ENCODE assay signal across 9 cellular contexts in the genomic region with DNA sequence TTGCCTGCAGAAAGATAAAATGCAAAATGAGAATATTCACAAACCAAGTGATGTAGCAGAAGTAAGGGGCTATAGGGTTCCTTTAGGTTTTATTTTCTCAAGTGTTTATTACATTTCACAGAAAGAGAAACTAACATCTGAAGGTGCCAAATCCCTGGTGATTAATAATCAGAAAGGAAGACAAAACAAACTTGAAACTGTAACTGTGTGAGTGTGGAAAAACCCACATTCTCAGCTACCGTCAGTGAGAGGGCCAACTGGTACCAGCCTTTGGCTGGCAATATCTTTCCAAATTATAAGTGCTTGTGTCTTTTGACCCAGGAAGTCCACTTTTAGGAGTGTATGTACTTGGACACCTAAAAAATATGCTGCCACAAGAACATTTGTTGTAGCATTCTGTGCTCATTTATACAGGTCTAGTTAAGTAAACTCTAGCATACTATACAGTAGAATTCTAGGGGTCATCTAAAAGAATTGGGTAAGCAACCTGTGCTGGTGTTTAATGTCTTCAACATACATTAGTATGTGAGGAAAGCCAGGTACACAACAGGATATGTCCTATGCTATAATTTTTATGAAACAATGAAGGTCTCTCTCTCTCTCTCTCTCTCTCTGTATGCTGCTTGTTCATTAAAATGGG. TPM values are rescaled to one million over a fixed set of nuclear protein-coding genes. Genes with fewer than 3 reads are reported as not detected.
DNase-seq lines count a peak whose midpoint lies in the region; ATAC-seq, FAIRE-seq and TF ChIP-seq lines count a peak whose summit lies in the region.
"Had no signal": no experiment of that assay in that cellular context is flagged by ENCODE, and none has a peak within 500 bp of the region (broad histone marks: within the 10 kb centered on the region; RNA-seq: fewer than 3 reads in every experiment).

No MANE protein-coding gene starts in this region.

- no TSS peak for BruUV-seq in GM12878 (replicated peaks; lab: Mats Ljungman, UMichigan)

- SMC1A ChIA-PET in GM12878 (lab: Charles Lee; ENCODE audit: uncharacterized antibody, unreplicated experiment), result interaction anchor here (0.8 to 9.7 kb wide), 7 partner anchors 8 to 93 kb away, joined by 3 to 83 read pairs (median 14); no protein-coding TSS in a partner anchor

- DNase-seq in GM12878 (ENCODE audit: low read depth, low spot score) (peak; percentile 65), KBM-7 (no peak), mesenteric fat pad (ENCODE audit: low spot score) (no peak), HT-29 (ENCODE audit: low spot score) (no peak)
- DNase-seq: effector CD4-positive, alpha-beta T cell had no signal

- peak overlapping the region; percentile 30; the same call in 1 of the 2 replicates for H3K4me3 ChIP-seq in GM12878

- H3K36me3 ChIP-seq in GM12878 (ENCODE audit: control insufficient read depth in 2 of 2, insufficient read depth in 2 of 2, low read length in 1 of 2), result no peaks in the 10 kb centered on the region

- POLR2A ChIA-PET in GM12878 (lab: Charles Lee), result interaction anchor here (0.7 to 2.9 kb wide), 6 partner anchors 10 to 455 kb away, joined by 3 to 28 read pairs (median 4); no protein-coding TSS in a partner anchor

- in situ Hi-C loops in GM12878 (cut with MboI), result no loop called here
- in situ Hi-C loops in KBM-7 (cut with MboI; ENCODE audit: low pct_unique_long_range_greater_than_20kb, low sequenced_read_pairs), result no loop called here

- H2AFZ ChIP-seq in GM12878 (ENCODE audit: control insufficient read depth, low read depth, low read length), result no peak overlapping the region

- H3K27ac ChIP-seq in GM12878 (ENCODE audit: control insufficient read depth, insufficient read depth), result peak overlapping the region; percentile 48; the same call in 1 of the 2 replicates

- H3K27me3 ChIP-seq in GM12878 (replicated peaks in 1 of 2; ENCODE audit: control insufficient read depth in 2 of 2, insufficient read depth in 2 of 2, low read length in 1 of 2), result peaks cover 0 to 3% of the 10 kb centered on the region in 2 experiments; a peak in 1 of 4 replicates

- no peaks in the 10 kb centered on the region for H3K79me2 ChIP-seq in GM12878 (ENCODE audit: control insufficient read depth, insufficient read depth, low read length)

- no peaks in the 10 kb centered on the region for H3K9me3 ChIP-seq in GM12878 (replicated peaks; ENCODE audit: control insufficient read depth, insufficient read depth, low read length)

- no peak for TF ChIP-seq POLR2A in GM12878 (IDR thresholded peaks at IDR 0.05; ENCODE audit: low read depth, low read length)

- H3K9ac ChIP-seq in GM12878 (ENCODE audit: control insufficient read depth, insufficient read depth, low read length), result no peak overlapping the region

- intact Hi-C loops in GM12878 (cut with micrococcal nuclease; ENCODE audit: unreplicated experiment), result loop anchor here (10.0 kb wide), 3 partner anchors 117 to 767 kb away; a partner anchor contains a TSS

- peak overlapping the region; percentile 54 for H3K4me2 ChIP-seq in GM12878 (ENCODE audit: control insufficient read depth, insufficient read depth)

- 5% methylated on average over 1 of the region's 1 CpG for WGBS in GM12878 (ENCODE audit: insufficient coverage, insufficient replicate concordance, low lambda C conversion rate, missing lambda C conversion rate)

- H3K4me1 ChIP-seq in GM12878 (ENCODE audit: control insufficient read depth, insufficient read depth, low read length), result peaks cover 36% of the 10 kb centered on the region

- no peak for FAIRE-seq in GM12878 (lab: Jason Lieb, UNC)
- FAIRE-seq: HepG2 had no signal

- no peak for TF ChIP-seq CTCF in GM12878 (IDR thresholded peaks at IDR 0.05 in 2 of 3, conservative IDR thresholded peaks at IDR 0.05 in 1 of 3; ENCODE audit: control insufficient read depth in 2 of 3, extremely low read depth in 1 of 3, insufficient read depth in 1 of 3, low read depth in 3 of 3, low read length in 3 of 3)

- peak; percentile 70 to 74; a peak in 2 of 4 replicates for TF ChIP-seq EP300 in GM12878 (IDR thresholded peaks at IDR 0.05; ENCODE audit: borderline replicate concordance in 1 of 2, control insufficient read depth in 1 of 2, low read depth in 2 of 2, low read length in 2 of 2)

- H4K20me1 ChIP-seq in GM12878 (ENCODE audit: control insufficient read depth, insufficient read depth), result no peaks in the 10 kb centered on the region

- ATAC-seq in GM18868 (IDR thresholded peaks at IDR 0.05; ENCODE audit: unreplicated experiment) (peak; percentile 92), GM21529 (IDR thresholded peaks at IDR 0.05; ENCODE audit: unreplicated experiment) (peak; percentile 82), HG03354 (IDR thresholded peaks at IDR 0.05; ENCODE audit: poor library complexity, severe bottlenecking, unreplicated experiment) (peak; percentile 77), GM12878 (peak; percentile 90)
- ATAC-seq: HepG2 had no signal

- RAD21 ChIA-PET in GM12878 (lab: Charles Lee; ENCODE audit: unreplicated experiment), result interaction anchor here (0.7 to 2.9 kb wide), 9 partner anchors 8 to 119 kb away, joined by 3 to 20 read pairs (median 4); no protein-coding TSS in a partner anchor

- CTCF ChIA-PET in GM12878 (lab: Yijun Ruan, JAX), result interaction anchor here (1.0 to 4.7 kb wide), 6 partner anchors 9 to 111 kb away, joined by 3 to 34 read pairs (median 4); no protein-coding TSS in a partner anchor

- no peak for TF ChIP-seq RAD21 in GM12878 (IDR thresholded peaks at IDR 0.05; ENCODE audit: insufficient read depth, low read depth, low read length)

TF ChIP-seq in GM12878, 131 proteins besides CTCF, POLR2A, EP300 and RAD21 (continues in another document):
- no peak for TF ChIP-seq EZH2 (IDR thresholded peaks at IDR 0.05; ENCODE audit: borderline replicate concordance, control insufficient read depth, low read depth, low read length)
- TF ChIP-seq SRF (IDR thresholded peaks at IDR 0.05; ENCODE audit: low read depth in 2 of 2, low read length in 2 of 2), result no peak
- TF ChIP-seq BRCA1 (IDR thresholded peaks at IDR 0.05; ENCODE audit: low read depth, low read length), result no peak
- TF ChIP-seq MEF2B (IDR thresholded peaks at IDR 0.05; ENCODE audit: partially characterized antibody, poor library complexity, severe bottlenecking), result peak; percentile 82
- TF ChIP-seq FOXM1 (IDR thresholded peaks at IDR 0.05; ENCODE audit: low read depth, low read length), result peak; percentile 46; the same call in 1 of the 2 replicates
- no peak for TF ChIP-seq PAX5 (IDR thresholded peaks at IDR 0.05; ENCODE audit: borderline replicate concordance, low read depth, low read length)
- no peak for TF ChIP-seq MYB (IDR thresholded peaks at IDR 0.05; ENCODE audit: borderline replicate concordance, low read depth, low read length)
- TF ChIP-seq, protein P1, sequence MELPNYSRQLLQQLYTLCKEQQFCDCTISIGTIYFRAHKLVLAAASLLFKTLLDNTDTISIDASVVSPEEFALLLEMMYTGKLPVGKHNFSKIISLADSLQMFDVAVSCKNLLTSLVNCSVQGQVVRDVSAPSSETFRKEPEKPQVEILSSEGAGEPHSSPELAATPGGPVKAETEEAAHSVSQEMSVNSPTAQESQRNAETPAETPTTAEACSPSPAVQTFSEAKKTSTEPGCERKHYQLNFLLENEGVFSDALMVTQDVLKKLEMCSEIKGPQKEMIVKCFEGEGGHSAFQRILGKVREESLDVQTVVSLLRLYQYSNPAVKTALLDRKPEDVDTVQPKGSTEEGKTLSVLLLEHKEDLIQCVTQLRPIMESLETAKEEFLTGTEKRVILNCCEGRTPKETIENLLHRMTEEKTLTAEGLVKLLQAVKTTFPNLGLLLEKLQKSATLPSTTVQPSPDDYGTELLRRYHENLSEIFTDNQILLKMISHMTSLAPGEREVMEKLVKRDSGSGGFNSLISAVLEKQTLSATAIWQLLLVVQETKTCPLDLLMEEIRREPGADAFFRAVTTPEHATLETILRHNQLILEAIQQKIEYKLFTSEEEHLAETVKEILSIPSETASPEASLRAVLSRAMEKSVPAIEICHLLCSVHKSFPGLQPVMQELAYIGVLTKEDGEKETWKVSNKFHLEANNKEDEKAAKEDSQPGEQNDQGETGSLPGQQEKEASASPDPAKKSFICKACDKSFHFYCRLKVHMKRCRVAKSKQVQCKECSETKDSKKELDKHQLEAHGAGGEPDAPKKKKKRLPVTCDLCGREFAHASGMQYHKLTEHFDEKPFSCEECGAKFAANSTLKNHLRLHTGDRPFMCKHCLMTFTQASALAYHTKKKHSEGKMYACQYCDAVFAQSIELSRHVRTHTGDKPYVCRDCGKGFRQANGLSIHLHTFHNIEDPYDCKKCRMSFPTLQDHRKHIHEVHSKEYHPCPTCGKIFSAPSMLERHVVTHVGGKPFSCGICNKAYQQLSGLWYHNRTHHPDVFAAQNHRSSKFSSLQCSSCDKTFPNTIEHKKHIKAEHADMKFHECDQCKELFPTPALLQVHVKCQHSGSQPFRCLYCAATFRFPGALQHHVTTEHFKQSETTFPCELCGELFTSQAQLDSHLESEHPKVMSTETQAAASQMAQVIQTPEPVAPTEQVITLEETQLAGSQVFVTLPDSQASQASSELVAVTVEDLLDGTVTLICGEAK (IDR thresholded peaks at IDR 0.05; ENCODE audit: borderline replicate concordance), result no peak
- no peak for TF ChIP-seq LARP7 (IDR thresholded peaks at IDR 0.05)
- TF ChIP-seq ETV6 (conservative IDR thresholded peaks at IDR 0.05 in 1 of 2, IDR thresholded peaks at IDR 0.05 in 1 of 2; ENCODE audit: borderline replicate concordance in 1 of 2, low read depth in 1 of 2), result peak in 1 of 2 experiments; percentile 73; a peak in 1 of 4 replicates
- TF ChIP-seq TBL1XR1 (IDR thresholded peaks at IDR 0.05; ENCODE audit: low read depth, low read length), result no peak
- no peak for TF ChIP-seq ZNF217 (IDR thresholded peaks at IDR 0.05)

RNA-seq across cellular contexts. Expression of a gene that starts 6.6 kb away (rescaled TPM):
- 191 and 195 TPM in 2 replicates for total RNA-seq in GM12878 (2013; cell fraction: nucleolus; rRNA removed)
- total RNA-seq in GM12878 (2014; rRNA removed), result 9.0 and 13.0 TPM in 2 replicates
- total RNA-seq in GM12878 (2014; rRNA removed; fragmentation: Illumina TruSeq; extraction: Trizol), result 11.9 TPM in 2 replicates
- total RNA-seq in GM12878 (2021), result 18.0 and 19.0 TPM in 2 replicates
- polyA plus RNA-seq in GM12878 (2011; ENCODE audit: low read depth), result 40.1 TPM
- polyA plus RNA-seq in GM12878 (2011; rRNA removed), result 38.3 and 39.8 TPM in 2 replicates
- 21.4 and 21.9 TPM in 2 replicates for polyA plus RNA-seq in GM12878 (2011; cell fraction: cytosol; rRNA removed)
- polyA plus RNA-seq in GM12878 (2011; cell fraction: nucleus; rRNA removed), result 50.6 and 53.0 TPM in 2 replicates
- 10.8 and 20.0 TPM in 2 replicates for polyA plus RNA-seq in GM12878 (2012)
- polyA plus RNA-seq in GM12878 (2014; fragmentation: Illumina TruSeq; extraction: Trizol), result 12.4 and 20.4 TPM in 2 replicates
- 1 to 10 TPM; 3.5 to 4.8 TPM for polyA plus RNA-seq in GM12878 (2014; fragmentation: Nextera tagmentation; extraction: Ambion mirVana)
- polyA plus RNA-seq in GM12878 (2014; rRNA removed), result 11.9 and 13.0 TPM in 2 replicates
- 10 to 100 TPM; 16.0 to 19.4 TPM for polyA plus RNA-seq in GM12878 (2016; fragmentation: Nextera tagmentation; extraction: Ambion mirVana)
- 37.9 and 44.6 TPM in 2 replicates for polyA minus RNA-seq in GM12878 (2011; rRNA and poly(A)+ RNA removed)
- polyA minus RNA-seq in GM12878 (2011; cell fraction: cytosol; rRNA and poly(A)+ RNA removed), result 8.8 and 10.8 TPM in 2 replicates
- polyA minus RNA-seq in GM12878 (2011; cell fraction: nucleus; rRNA and poly(A)+ RNA removed), result 51.5 and 69.2 TPM in 2 replicates
- total RNA-seq in mesenteric fat pad, result 30.4 TPM
- total RNA-seq in HT-29 (2014; rRNA removed; shearing (Covaris generic)), result 0.05 TPM in 1 of 2 replicates, not detected in the other
- total RNA-seq: HepG2 had no signal
- polyA plus RNA-seq: HepG2 had no signal
